8 cellular contexts compared by ENCODE assay signal in genomic region chr1:85276290-85277026, GRCh38. TPM values are rescaled to one million over a fixed set of nuclear protein-coding genes. Genes with fewer than 3 reads are reported as not detected.
DNase-seq lines count a peak whose midpoint lies in the region; ATAC-seq and TF ChIP-seq lines count a peak whose summit lies in the region.

Gene BCL10, minus strand, starts transcription at chr1:85276632. Its CDS starts 280 bp downstream, at chr1:85276352.

- no peaks in the 10 kb centered on the region for H3K27me3 ChIP-seq in foreskin keratinocyte
- H3K27me3 ChIP-seq in neural progenitor cell = no peaks in the 10 kb centered on the region

- TF ChIP-seq CTCF in foreskin keratinocyte (conservative IDR thresholded peaks at IDR 0.05) (no peak), neural progenitor cell (IDR thresholded peaks at IDR 0.05) (no peak)

- POLR2A ChIA-PET in HEK293T (lab: Yijun Ruan, JAX) = interaction anchor here (0.6 to 3.0 kb wide), 13 partner anchors 8 to 583 kb away, joined by 3 to 26 read pairs (median 4); partner anchors contain the start of genes C1orf52, CCN1, MCOLN3 and ZNHIT6

- DNase-seq in GF-D8 (lab: John Stamatoyannopoulos, UW) (peak; percentile 93), HEK293T (ENCODE audit: extremely low spot score) (peak; percentile 99), MV-4-11 (lab: John Stamatoyannopoulos, UW) (peak; percentile 98), SK-MEL-5 (ENCODE audit: low read depth, low spot score) (peak; percentile 96), foreskin keratinocyte (peak; percentile 98 to 99), neural progenitor cell (ENCODE audit: low spot score) (peak; percentile 99), stromal cell of bone marrow (ENCODE audit: low read depth) (peak; percentile 96)
- DNase-seq in activated naive CD4-positive, alpha-beta T cell treated with Interleukin-2 at 50 U/mL for 16 hours = peak; percentile 98

- no peaks in the 10 kb centered on the region for H3K9me3 Mint-ChIP-seq in neural progenitor cell

- H3K9me3 ChIP-seq in neural progenitor cell (ENCODE audit: low read depth) = no peaks in the 10 kb centered on the region

- peak within 1 kb of the TSS; percentile 81 for H3K27ac ChIP-seq in foreskin keratinocyte
- H3K27ac ChIP-seq in neural progenitor cell = peak within 1 kb of the TSS; percentile 95

- H3K4me2 ChIP-seq in neural progenitor cell = peak within 1 kb of the TSS; percentile 81

- H3K4me3 Mint-ChIP-seq in neural progenitor cell = peak within 1 kb of the TSS; percentile 90

- CTCF ChIA-PET in HEK293T (lab: Yijun Ruan, JAX) = interaction anchor here (0.7 to 2.9 kb wide), 5 partner anchors 17 to 332 kb away, joined by 3 to 20 read pairs (median 5); partner anchors contain the start of gene C1orf52

- peaks cover 6% of the 10 kb centered on the region for H4K20me1 ChIP-seq in neural progenitor cell (ENCODE audit: low read depth)

- no peaks in the 10 kb centered on the region for H3K36me3 ChIP-seq in neural progenitor cell

- H3K4me1 Mint-ChIP-seq in neural progenitor cell = peaks cover 14% of the 10 kb centered on the region

- H2AFZ ChIP-seq in neural progenitor cell (replicated peaks) = peak within 1 kb of the TSS; percentile 85

- in situ Hi-C loops in SK-MEL-5 (cut with HindIII; ENCODE audit: low pct_unique_long_range_greater_than_20kb, low sequenced_read_pairs) = no loop called here

- H3K36me3 Mint-ChIP-seq in neural progenitor cell = no peaks in the 10 kb centered on the region

- H3K79me2 ChIP-seq in neural progenitor cell (ENCODE audit: low read depth) = peaks cover 44% of the 10 kb centered on the region

- H3K27me3 Mint-ChIP-seq in neural progenitor cell (ENCODE audit: insufficient read depth, low read depth) = peaks cover 4% of the 10 kb centered on the region

- peak; percentile 93 for ATAC-seq in foreskin keratinocyte

- peak within 1 kb of the TSS; percentile 62 for H3K9ac ChIP-seq in neural progenitor cell

- peaks cover 15% of the 10 kb centered on the region for H3F3A ChIP-seq in neural progenitor cell (ENCODE audit: low read depth)

- peak within 1 kb of the TSS; percentile 39 for H3K27ac Mint-ChIP-seq in neural progenitor cell

- H3K4me1 ChIP-seq in foreskin keratinocyte = peaks cover 26% of the 10 kb centered on the region
- H3K4me1 ChIP-seq in neural progenitor cell = peaks cover 12% of the 10 kb centered on the region

- peak within 1 kb of the TSS; percentile 80 for H3K4me3 ChIP-seq in neural progenitor cell

TF ChIP-seq in HEK293T, 16 proteins besides CTCF, POLR2A, EP300 and RAD21:
- TF ChIP-seq ELF4 (IDR thresholded peaks at IDR 0.05) (peak; percentile 86), SUZ12 (IDR thresholded peaks at IDR 0.05) (no peak), HDGF (IDR thresholded peaks at IDR 0.05; ENCODE audit: borderline replicate concordance) (no peak; the same call in 1 of the 2 replicates)
TF ChIP-seq in HEK293T: peak in this region for 1.

RNA-seq across cellular contexts. Expression of gene BCL10, which starts in this region (rescaled TPM):
- 12.0 and 12.9 TPM in 2 replicates for total RNA-seq in SK-MEL-5 (2014; rRNA removed; shearing (Covaris generic))
- polyA plus RNA-seq in SK-MEL-5 (2015; cell fraction: cytosol; rRNA removed) = 6.3 and 6.8 TPM in 2 replicates
- 4.7 and 7.9 TPM in 2 replicates for polyA plus RNA-seq in SK-MEL-5 (2015; cell fraction: nucleus; rRNA removed)
- total RNA-seq in foreskin keratinocyte (49.4 and 52.0 TPM in 2 replicates), neural progenitor cell (ENCODE audit: low replicate concordance) (17.4 and 28.2 TPM in 2 replicates)
- polyA plus RNA-seq in foreskin keratinocyte = 21.1 and 21.4 TPM in 2 replicates

Comparison
In these comparisons a context has a peak if more than half of its experiments do, and no peak if none do; other contexts are left out.
1. Peak in every context shown above with its lines: DNase-seq, ATAC-seq, H3K4me3 ChIP-seq and H3K27ac ChIP-seq.